In genomic region chr1:16873076-16873879, GRCh38 we compare ENCODE assay signal across 8 cellular contexts. TPM values are rescaled to one million over a fixed set of nuclear protein-coding genes. Genes with fewer than 3 reads are reported as not detected.
A peak's percentile ranks its signal among the peaks of the same experiment; 100 is the strongest.
DNase-seq lines count a peak whose midpoint lies in the region; ATAC-seq and TF ChIP-seq lines count a peak whose summit lies in the region.
"Not testable (repeated sequence)": the region's sequence is repeated elsewhere in the genome, so short reads cannot be mapped to it uniquely, and the experiment has no call there.

No MANE protein-coding gene starts in this region.

- H3K36me3 ChIP-seq in HCT116 (ENCODE audit: control insufficient read depth in 1 of 2, insufficient read depth in 2 of 2, low read length in 2 of 2); WERI-Rb-1; ectodermal cell (ENCODE audit: control insufficient read depth, insufficient read depth, low read length); uterus: not testable (repeated sequence)

- BruUV-seq in HCT116 (replicated peaks; lab: Mats Ljungman, UMichigan), result TSS peak; percentile 87

- H4K20me1 ChIP-seq in HCT116 (ENCODE audit: insufficient read depth), result not testable (repeated sequence)

- H3K4me1 ChIP-seq in HCT116 (ENCODE audit: control insufficient read depth in 1 of 2, insufficient read depth in 2 of 2, low read length in 2 of 2), result peaks cover 0 to 13% of the 10 kb centered on the region in 2 experiments; a peak in 2 of 4 replicates
- not testable (repeated sequence) for H3K4me1 ChIP-seq in ectodermal cell (ENCODE audit: control insufficient read depth, insufficient read depth, low read length); uterus

- CTCF ChIA-PET in HCT116 (lab: Charles Lee); activated naive CD4-positive, alpha-beta T cell treated with anti-CD3 and anti-CD28 coated beads for 36 hours (lab: Charles Lee): not testable (repeated sequence)

- H3K27ac ChIP-seq in HCT116 (ENCODE audit: low read depth, low read length), result peak overlapping the region; percentile 57
- H3K27ac ChIP-seq in WERI-Rb-1; ectodermal cell (ENCODE audit: insufficient read depth, low read depth, low read length, poor library complexity, severe bottlenecking): not testable (repeated sequence)
- peak overlapping the region in 1 of 2 donors; percentile 62 for H3K27ac ChIP-seq in uterus

- H3K27ac Mint-ChIP-seq in activated naive CD4-positive, alpha-beta T cell treated with anti-CD3 and anti-CD28 coated beads for 36 hours, result not testable (repeated sequence)
- peak overlapping the region in 5 of 10 donors; percentile 9 to 75 (median 47) for H3K27ac Mint-ChIP-seq in naive thymus-derived CD8-positive, alpha-beta T cell

- RAD21 ChIA-PET in HCT116 (lab: Charles Lee; ENCODE audit: low non-redundant PET in 1 of 2, low total read pairs in 2 of 2, uncharacterized antibody in 2 of 2, unreplicated experiment in 2 of 2), result not testable (repeated sequence)

- H3K9me3 Mint-ChIP-seq in activated naive CD4-positive, alpha-beta T cell treated with anti-CD3 and anti-CD28 coated beads for 36 hours; naive thymus-derived CD8-positive, alpha-beta T cell: not testable (repeated sequence)

- ATAC-seq in HCT116, result not testable (repeated sequence)
- peak; percentile 44 to 57 for ATAC-seq in naive thymus-derived CD8-positive, alpha-beta T cell

- POLR2A ChIA-PET in HCT116 (lab: Charles Lee), result interaction anchor here (1.1 kb wide), 1 partner anchor 32 kb away, joined by 4 read pairs; no protein-coding TSS in a partner anchor
- POLR2A ChIA-PET in naive thymus-derived CD8-positive, alpha-beta T cell (lab: Charles Lee), result interaction anchor here (0.8 kb wide), 1 partner anchor 32 kb away, joined by 3 read pairs; no protein-coding TSS in a partner anchor

- H3K4me2 ChIP-seq in HCT116 (ENCODE audit: low read length), result peak overlapping the region; percentile 58

- peak overlapping the region; percentile 16 for H2AFZ ChIP-seq in HCT116 (ENCODE audit: low read depth, low read length, poor library complexity, severe bottlenecking)

- H3K9me2 ChIP-seq in HCT116 (ENCODE audit: insufficient read depth), result not testable (repeated sequence)

- H3K4me3 ChIP-seq in HCT116 (replicated peaks in 1 of 2; ENCODE audit: low read depth in 1 of 2, low read length in 2 of 2) (peak overlapping the region in 1 of 2 experiments; percentile 15; a peak in 1 of 4 replicates), ectodermal cell (ENCODE audit: insufficient read depth, low read depth, low read length) (peak overlapping the region; percentile 50), uterus (peak overlapping the region in 1 of 2 donors; percentile 16)
- not testable (repeated sequence) for H3K4me3 ChIP-seq in WERI-Rb-1 (ENCODE audit: low read depth, low read length)

- not testable (repeated sequence) for H3K36me3 Mint-ChIP-seq in activated naive CD4-positive, alpha-beta T cell treated with anti-CD3 and anti-CD28 coated beads for 36 hours (ENCODE audit: low read depth); naive thymus-derived CD8-positive, alpha-beta T cell

- not testable (repeated sequence) for H3K79me2 ChIP-seq in HCT116 (ENCODE audit: insufficient read depth, low read length)

- peaks cover 15% of the 10 kb centered on the region for H3K27me3 Mint-ChIP-seq in activated naive CD4-positive, alpha-beta T cell treated with anti-CD3 and anti-CD28 coated beads for 36 hours (ENCODE audit: low read depth)
- H3K27me3 Mint-ChIP-seq in naive thymus-derived CD8-positive, alpha-beta T cell, result peaks cover 0 to 23% (median 18%) of the 10 kb centered on the region in 5 donors

- H3K4me1 Mint-ChIP-seq in activated naive CD4-positive, alpha-beta T cell treated with anti-CD3 and anti-CD28 coated beads for 36 hours (ENCODE audit: low read depth), result not testable (repeated sequence)
- peaks cover 7 to 19% (median 11%) of the 10 kb centered on the region in 4 donors for H3K4me1 Mint-ChIP-seq in naive thymus-derived CD8-positive, alpha-beta T cell

- H3K27me3 ChIP-seq in HCT116 (ENCODE audit: insufficient read depth, low read length); WERI-Rb-1 (ENCODE audit: insufficient read depth, low read depth, severe bottlenecking); uterus: not testable (repeated sequence)
- peaks cover 50% of the 10 kb centered on the region for H3K27me3 ChIP-seq in ectodermal cell (ENCODE audit: control insufficient read depth, insufficient read depth, low read length, poor library complexity, severe bottlenecking)

- WGBS in ectodermal cell, 2 experiments, result 7 to 9% methylated on average over 35 to 37 of the region's 52 CpGs

- intact Hi-C loops in HCT116 (cut with micrococcal nuclease); activated naive CD4-positive, alpha-beta T cell treated with anti-CD3 and anti-CD28 coated beads for 36 hours (cut with micrococcal nuclease); uterus (cut with DNase I; ENCODE audit: low total_unique reads): not testable (repeated sequence)

- H3K9me3 ChIP-seq in HCT116 (ENCODE audit: control insufficient read depth in 1 of 2, insufficient read depth in 1 of 2, low read depth in 1 of 2, low read length in 2 of 2); WERI-Rb-1 (ENCODE audit: severe bottlenecking); ectodermal cell (ENCODE audit: control insufficient read depth, low read length); uterus: not testable (repeated sequence)

- not testable (repeated sequence) for TF ChIP-seq CTCF in HCT116 (IDR thresholded peaks at IDR 0.05 in 2 of 3, conservative IDR thresholded peaks at IDR 0.05 in 1 of 3; ENCODE audit: borderline replicate concordance in 1 of 3, insufficient read depth in 1 of 3, low read depth in 2 of 3, low read length in 2 of 3); WERI-Rb-1 (IDR thresholded peaks at IDR 0.05; ENCODE audit: low read depth, low read length); uterus (IDR thresholded peaks at IDR 0.05)

- 0 out of 2 replicates have a peak overlapping the region, but pooled peaks have one; percentile 36 for H3K9ac ChIP-seq in HCT116 (ENCODE audit: low read length)

- TF ChIP-seq RAD21 in HCT116 (IDR thresholded peaks at IDR 0.05; ENCODE audit: low read depth), result not testable (repeated sequence)

- H3K4me3 Mint-ChIP-seq in activated naive CD4-positive, alpha-beta T cell treated with anti-CD3 and anti-CD28 coated beads for 36 hours, result peak overlapping the region; percentile 75
- peak overlapping the region; percentile 69 to 88 (median 79) for H3K4me3 Mint-ChIP-seq in naive thymus-derived CD8-positive, alpha-beta T cell

- TF ChIP-seq POLR2A in HCT116 (IDR thresholded peaks at IDR 0.05; ENCODE audit: borderline replicate concordance, extremely low read depth, insufficient read depth, insufficient read length); uterus (IDR thresholded peaks at IDR 0.05): not testable (repeated sequence)

- DNase-seq in HCT116 (ENCODE audit: low read depth, low spot score), result not testable (repeated sequence)
- DNase-seq in WERI-Rb-1 (peak; percentile 55), hypothalamus (lab: John Stamatoyannopoulos, UW) (peak in 37 of 51 donors; percentile 15 to 83 (median 59)), uterus (peak; percentile 71)
- DNase-seq in activated naive CD4-positive, alpha-beta T cell treated with anti-CD3 and anti-CD28 coated beads for 36 hours, result peak; percentile 33
- DNase-seq in naive thymus-derived CD8-positive, alpha-beta T cell, result peak in 8 of 10 donors; percentile 38 to 65 (median 47)
- DNase-seq in stimulated activated CD4-positive, alpha-beta T cell treated with anti-CD3 and anti-CD28 coated beads, Interleukin-1b, Interleukin-23, amount 100 ng/mL, for 4 hours (ENCODE audit: low read depth in 2 of 2), result peak; percentile 53 to 57

TF ChIP-seq in HCT116, 20 proteins besides CTCF, POLR2A, EP300 and RAD21:
- TF ChIP-seq MAX (IDR thresholded peaks at IDR 0.05), result peak; percentile 61

RNA-seq across cellular contexts. Expression of gene RNU1-2, which starts 22.5 kb away (rescaled TPM):
- total RNA-seq in HCT116 (2021; ENCODE audit: unreplicated experiment) (1,685 TPM), uterus (1,000 to 10,000 TPM in 1 of 4 donors, under 1 TPM in 3; under 0.01 to 2,125 (median under 0.01) TPM)
- 8.8 and 29.6 TPM in 2 replicates for polyA plus RNA-seq in HCT116 (2012)
- 1,000 to 10,000 TPM; 1,341 to 1,386 TPM for total RNA-seq in activated naive CD4-positive, alpha-beta T cell treated with anti-CD3 and anti-CD28 coated beads for 36 hours
- polyA plus RNA-seq in ectodermal cell (2013, experiment 1 of 4), result 2,448 TPM
- polyA plus RNA-seq in ectodermal cell (2013, experiment 2 of 4), result 3,281 TPM
- polyA plus RNA-seq in ectodermal cell (2013, experiment 3 of 4), result 16,052 TPM
- 9,026 TPM for polyA plus RNA-seq in ectodermal cell (2013, experiment 4 of 4)
- 1,000 to 10,000 TPM; 3,449 to 3,916 TPM for total RNA-seq in naive thymus-derived CD8-positive, alpha-beta T cell
- polyA plus RNA-seq in naive thymus-derived CD8-positive, alpha-beta T cell, result 10 to 100 TPM in 1 of 3 donors, not detected in 2; 22.6 TPM

RNA-seq across cellular contexts. Expression of gene CROCC, which starts 48.5 kb away (rescaled TPM):
- 30.1 TPM for total RNA-seq in HCT116 (2021; ENCODE audit: unreplicated experiment)
- polyA plus RNA-seq in HCT116 (2012), result 17.8 and 19.2 TPM in 2 replicates
- total RNA-seq in activated naive CD4-positive, alpha-beta T cell treated with anti-CD3 and anti-CD28 coated beads for 36 hours, result 10 to 100 TPM; 15.5 to 15.7 TPM
- 61.3 TPM for polyA plus RNA-seq in ectodermal cell (2013, experiment 1 of 4)
- 60.1 TPM for polyA plus RNA-seq in ectodermal cell (2013, experiment 2 of 4)
- 43.9 TPM for polyA plus RNA-seq in ectodermal cell (2013, experiment 3 of 4)
- 50.1 TPM for polyA plus RNA-seq in ectodermal cell (2013, experiment 4 of 4)
- total RNA-seq in naive thymus-derived CD8-positive, alpha-beta T cell, result 100 to 1,000 TPM; 117 to 124 TPM
- 1 to 10 TPM; 1.2 to 5.4 (median 1.3) TPM for polyA plus RNA-seq in naive thymus-derived CD8-positive, alpha-beta T cell
- 10 to 100 TPM; 10.2 to 73.5 (median 32.9) TPM for total RNA-seq in uterus
